Comparison of ENCODE assay signal across 31 cellular contexts in the genomic region with DNA sequence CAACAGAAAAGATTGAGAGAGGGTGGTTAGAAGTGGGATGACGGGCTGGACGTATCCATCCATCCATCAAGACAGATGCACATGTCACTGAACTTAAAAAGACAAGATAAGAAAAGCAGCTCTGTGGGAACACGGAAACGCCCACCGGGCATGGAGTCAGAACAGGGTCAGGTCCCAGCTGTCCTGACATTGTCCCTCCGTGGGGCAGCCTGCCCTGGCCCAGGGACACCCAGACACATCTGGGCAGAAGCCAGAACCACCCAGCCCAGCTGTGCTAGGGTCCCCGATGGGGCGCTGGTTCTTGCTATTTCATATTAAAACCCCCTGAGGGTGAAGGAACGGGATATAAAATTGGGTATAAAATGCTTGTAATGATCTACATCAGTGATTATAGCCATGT.
"Had no signal": no experiment of that assay in that cellular context is flagged by ENCODE, and none has a peak within 500 bp of the region (broad histone marks: within the 10 kb centered on the region; RNA-seq: fewer than 3 reads in every experiment).

No MANE protein-coding gene starts in this region.

- H3K4me1 ChIP-seq: ascending aorta, breast epithelium, Peyer's patch had no signal

- H3K9ac ChIP-seq: KMS-11 had no signal

- H3K4me1 Mint-ChIP-seq: activated CD4-positive, alpha-beta T cell treated with anti-CD3 and anti-CD28 coated beads for 36 hours; activated CD4-positive, alpha-beta T cell treated with anti-CD3 and anti-CD28 coated beads, Interleukin-2, amount 10 ng/mL, durations not matched to agents 7 days and 5 days; activated naive CD4-positive, alpha-beta T cell treated with anti-CD3 and anti-CD28 coated beads, Interleukin-2, amount 50 U/mL, for 24 hours; activated naive CD8-positive, alpha-beta T cell treated with anti-CD3 and anti-CD28 coated beads, Interleukin-2, amount 10 ng/mL, durations not matched to agents 7 days and 5 days had no signal

- H3K27me3 Mint-ChIP-seq: activated CD4-positive, alpha-beta T cell treated with anti-CD3 and anti-CD28 coated beads, Interleukin-2, amount 10 ng/mL, durations not matched to agents 7 days and 5 days had no signal

- H3K36me3 ChIP-seq: ascending aorta, breast epithelium, Peyer's patch had no signal

- H3K9me3 Mint-ChIP-seq: activated CD4-positive, alpha-beta T cell treated with anti-CD3 and anti-CD28 coated beads, Interleukin-2, amount 10 ng/mL, durations not matched to agents 7 days and 5 days; activated naive CD4-positive, alpha-beta T cell treated with anti-CD3 and anti-CD28 coated beads, Interleukin-2, amount 50 U/mL, for 24 hours; activated naive CD8-positive, alpha-beta T cell treated with anti-CD3 and anti-CD28 coated beads, Interleukin-2, amount 10 ng/mL, durations not matched to agents 7 days and 5 days; activated T-cell treated with anti-CD3 and anti-CD28 coated beads, Interleukin-2, amount 50 U/mL, for 24 hours; activated T-helper 2 cell treated with anti-CD3 and anti-CD28 coated beads, Interferon-gamma antibody, Interleukin-2, Interleukin-4, amounts not matched to agents 10 μg/mL and 5 μg/mL and 100 μg/mL, durations not matched to agents 14 hours and 24 hours and 36 hours; WTC11 had no signal

- ATAC-seq: activated CD4-positive, alpha-beta T cell treated with anti-CD3 and anti-CD28 coated beads for 36 hours; activated CD4-positive, CD25-positive, alpha-beta regulatory T cell treated with anti-CD3 and anti-CD28 coated beads, Interleukin-2, amount 50 U/mL, for 24 hours; activated CD8-positive, alpha-beta T cell treated with anti-CD3 and anti-CD28 coated beads, Interleukin-2, amount 10 ng/mL, durations not matched to agents 7 days and 5 days; PC-3; WTC11 had no signal

- H3K4me2 ChIP-seq: KMS-11 had no signal

- H3K27me3 ChIP-seq: ascending aorta, Peyer's patch had no signal

- H3K36me3 Mint-ChIP-seq: activated naive CD4-positive, alpha-beta T cell treated with anti-CD3 and anti-CD28 coated beads, Interleukin-2, amount 50 U/mL, for 24 hours; activated naive CD8-positive, alpha-beta T cell treated with anti-CD3 and anti-CD28 coated beads, Interleukin-2, amount 10 ng/mL, durations not matched to agents 7 days and 5 days; WTC11 had no signal

- H3K4me3 ChIP-seq: ascending aorta, breast epithelium, Peyer's patch had no signal

- H3K27ac ChIP-seq: ascending aorta, breast epithelium, KMS-11, Peyer's patch had no signal

- H3K4me3 Mint-ChIP-seq: activated CD4-positive, alpha-beta T cell treated with anti-CD3 and anti-CD28 coated beads for 36 hours; activated CD4-positive, alpha-beta T cell treated with anti-CD3 and anti-CD28 coated beads, Interleukin-2, amount 10 ng/mL, durations not matched to agents 7 days and 5 days; activated CD8-positive, alpha-beta T cell treated with anti-CD3 and anti-CD28 coated beads, Interleukin-2, amount 10 ng/mL, durations not matched to agents 7 days and 5 days; activated naive CD4-positive, alpha-beta T cell treated with anti-CD3 and anti-CD28 coated beads, Interleukin-2, amount 50 U/mL, for 24 hours; activated naive CD8-positive, alpha-beta T cell treated with anti-CD3 and anti-CD28 coated beads, Interleukin-2, amount 10 ng/mL, durations not matched to agents 7 days and 5 days; activated T-cell treated with anti-CD3 and anti-CD28 coated beads, Interleukin-2, amount 50 U/mL, for 24 hours; WTC11 had no signal

- H3K27ac Mint-ChIP-seq: activated CD4-positive, alpha-beta T cell treated with anti-CD3 and anti-CD28 coated beads for 36 hours; activated CD4-positive, alpha-beta T cell treated with anti-CD3 and anti-CD28 coated beads, Interleukin-2, amount 10 ng/mL, durations not matched to agents 7 days and 5 days; activated CD8-positive, alpha-beta T cell treated with anti-CD3 and anti-CD28 coated beads, Interleukin-2, amount 10 ng/mL, durations not matched to agents 7 days and 5 days; activated naive CD4-positive, alpha-beta T cell treated with anti-CD3 and anti-CD28 coated beads, Interleukin-2, amount 50 U/mL, for 24 hours; activated naive CD8-positive, alpha-beta T cell treated with anti-CD3 and anti-CD28 coated beads, Interleukin-2, amount 10 ng/mL, durations not matched to agents 7 days and 5 days; activated T-cell treated with anti-CD3 and anti-CD28 coated beads, Interleukin-2, amount 50 U/mL, for 24 hours; activated T-helper 2 cell treated with anti-CD3 and anti-CD28 coated beads, Interferon-gamma antibody, Interleukin-2, Interleukin-4, amounts not matched to agents 10 μg/mL and 5 μg/mL and 100 μg/mL, durations not matched to agents 14 hours and 24 hours and 36 hours had no signal

- H3K9me3 ChIP-seq: ascending aorta, breast epithelium, Peyer's patch had no signal

- DNase-seq: activated CD4-positive, alpha-beta T cell treated with anti-CD3 and anti-CD28 coated beads for 36 hours; activated CD4-positive, alpha-beta T cell treated with anti-CD3 and anti-CD28 coated beads, Interleukin-2, amount 10 ng/mL, durations not matched to agents 7 days and 5 days; activated CD4-positive, alpha-beta T cell treated with anti-CD3 and anti-CD28 coated beads, Interleukin-2, amount 50 U/mL, for 48 hours; activated CD8-positive, alpha-beta T cell treated with anti-CD3 and anti-CD28 coated beads, Interleukin-2, amount 10 ng/mL, durations not matched to agents 7 days and 5 days; activated gamma-delta T cell; activated naive CD4-positive, alpha-beta T cell treated with Interleukin-2 at 50 U/mL for 16 hours; activated naive CD8-positive, alpha-beta T cell treated with anti-CD3 and anti-CD28 coated beads, Interleukin-2, amount 10 ng/mL, durations not matched to agents 7 days and 5 days; activated T-cell treated with anti-CD3 and anti-CD28 coated beads, Interleukin-2, amount 50 U/mL, for 24 hours; amygdala; NCI-H1092 treated with DMSO at 0.1 percent for 48 hours; NCI-H1417; NCI-H146; NCI-H187; NCI-H2029 treated with DMSO at 0.1 percent for 48 hours; NCI-H2107; NCI-H2171; NCI-H510A; NCI-H748 treated with DMSO at 0.1 percent for 48 hours; NK-92 treated with Interleukin-12 subunit alpha and Interleukin-12 subunit beta, amount 100 ng/mL, for 24 hours; PC-3; Peyer's patch; RPMI8226; SIG-M5; T1000 had no signal
